Comparison of ENCODE assay signal across 8 cellular contexts in the genomic region with DNA sequence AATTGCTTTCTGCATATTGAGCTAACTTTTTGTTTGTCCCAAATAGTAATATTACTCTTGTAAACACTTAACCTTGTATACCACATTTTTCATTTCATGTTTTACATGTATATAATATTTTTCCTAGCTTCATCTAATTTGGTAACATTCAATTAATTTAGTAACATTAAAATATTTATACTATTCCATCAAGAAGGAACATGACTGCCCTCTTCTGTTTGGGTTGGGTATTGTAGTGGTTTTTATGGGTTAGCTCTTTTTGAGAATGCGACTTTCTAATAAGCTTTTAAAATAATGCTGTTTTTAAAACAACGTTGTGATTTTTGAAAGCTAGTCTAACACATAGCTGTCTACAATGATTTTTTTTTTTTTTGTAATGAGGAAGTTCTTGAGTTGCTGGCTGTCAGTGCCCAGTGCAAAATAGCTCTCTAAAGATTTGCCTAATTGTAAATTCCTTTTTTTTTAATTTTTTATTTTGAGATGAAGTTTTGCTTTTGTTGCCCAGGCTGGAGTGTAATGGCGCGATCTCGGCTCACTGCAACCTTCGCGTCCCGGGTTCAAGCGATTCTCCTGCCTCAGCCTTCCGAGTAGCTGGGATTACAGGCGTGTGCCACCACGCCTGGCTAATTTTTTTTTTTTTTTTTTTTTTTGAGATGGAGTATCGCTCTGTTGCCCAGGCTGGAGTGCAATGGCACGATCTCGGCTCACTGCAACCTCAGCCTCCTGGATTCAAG. TPM values are rescaled to one million over a fixed set of nuclear protein-coding genes. Genes with fewer than 3 reads are reported as not detected.
A peak's percentile ranks its signal among the peaks of the same experiment; 100 is the strongest.
DNase-seq lines count a peak whose midpoint lies in the region; ATAC-seq, FAIRE-seq and TF ChIP-seq lines count a peak whose summit lies in the region.
"Not testable (repeated sequence)": the region's sequence is repeated elsewhere in the genome, so short reads cannot be mapped to it uniquely, and the experiment has no call there.

No MANE protein-coding gene starts in this region.

- H4K5ac ChIP-seq in H9 (ENCODE audit: insufficient read length, low read depth, low read length): not testable (repeated sequence)

- not testable (repeated sequence) for H3K27ac Mint-ChIP-seq in H9

- TF ChIP-seq CTCF in H9 (conservative IDR thresholded peaks at IDR 0.05) (peak; percentile 84), liver (IDR thresholded peaks at IDR 0.05; ENCODE audit: low read depth, low read length, missing input control) (peak; percentile 76), smooth muscle cell (IDR thresholded peaks at IDR 0.05; ENCODE audit: borderline replicate concordance, insufficient read depth, poor library complexity, severe bottlenecking) (peak; percentile 86)

- not testable (repeated sequence) for H3K9me3 ChIP-seq in H9 (ENCODE audit: control insufficient read depth, low read depth, low read length); liver (ENCODE audit: control insufficient read depth in 4 of 4, low read length in 3 of 4); smooth muscle cell (replicated peaks; ENCODE audit: low read depth)

- peak; percentile 78 for DNase-seq in CD1c-positive myeloid dendritic cell (ENCODE audit: extremely low spot score)
- not testable (repeated sequence) for DNase-seq in H9; activated T-cell treated with anti-CD3 and anti-CD28 coated beads, Interleukin-2, amount 50 U/mL, for 4 hours; smooth muscle cell (lab: John Stamatoyannopoulos, UW; ENCODE audit: unreplicated experiment)
- peak; percentile 14 for DNase-seq in NCI-H2029 (lab: John Stamatoyannopoulos, UW)
- DNase-seq in RKO (ENCODE audit: low spot score): peak; percentile 64

- peak; percentile 89 for TF ChIP-seq RAD21 in liver (IDR thresholded peaks at IDR 0.05)

- no CpG with 5 or more reads among the region's 15 CpGs for WGBS in H9 (ENCODE audit: extremely low coverage, insufficient read length, low lambda C conversion rate)
- WGBS in liver: 84% methylated on average over 15 of the region's 15 CpGs
- WGBS in smooth muscle cell (ENCODE audit: low lambda C conversion rate): 94% methylated on average over 12 of the region's 15 CpGs

- H3K27ac ChIP-seq in H9 (ENCODE audit: insufficient read length, low read depth, low read length); liver (ENCODE audit: low read depth in 1 of 2, low read length in 2 of 2): not testable (repeated sequence)
- H3K27ac ChIP-seq in smooth muscle cell (ENCODE audit: low read depth): peak overlapping the region; percentile 9

- not testable (repeated sequence) for H3K4me3 ChIP-seq in liver (ENCODE audit: low read depth in 1 of 3, low read length in 3 of 3); smooth muscle cell

- H4K20me1 ChIP-seq in H9 (ENCODE audit: control insufficient read depth, insufficient read depth, insufficient read length): not testable (repeated sequence)
- H4K20me1 ChIP-seq in smooth muscle cell (ENCODE audit: low read depth): peaks cover 93% of the 10 kb centered on the region

- H3K79me2 ChIP-seq in H9 (ENCODE audit: insufficient read depth, low read length): peaks cover 22% of the 10 kb centered on the region; the same call in 1 of the 2 replicates
- peaks cover 99% of the 10 kb centered on the region for H3K79me2 ChIP-seq in smooth muscle cell (ENCODE audit: low read depth)

- not testable (repeated sequence) for H3K27me3 ChIP-seq in H9 (ENCODE audit: insufficient read depth, low read length); liver (ENCODE audit: control insufficient read depth in 4 of 4, insufficient read depth in 4 of 4, low read length in 3 of 4); smooth muscle cell (ENCODE audit: low read depth)

- H2BK12ac ChIP-seq in H9 (ENCODE audit: insufficient read length, low read depth, low read length): not testable (repeated sequence)

- H3K36me3 ChIP-seq in liver (ENCODE audit: control insufficient read depth in 4 of 4, insufficient read depth in 3 of 4, low read depth in 1 of 4, low read length in 3 of 4) (peaks cover 8 to 45% (median 36%) of the 10 kb centered on the region in 4 donors), smooth muscle cell (ENCODE audit: low read depth) (peaks cover 20% of the 10 kb centered on the region)

- H2BK120ac ChIP-seq in H9 (ENCODE audit: low read depth, low read length, poor library complexity, severe bottlenecking): not testable (repeated sequence)

- not testable (repeated sequence) for H2AK5ac ChIP-seq in H9 (ENCODE audit: insufficient read length, low read length)

- not testable (repeated sequence) for H3K4me1 ChIP-seq in H9 (ENCODE audit: insufficient read depth, low read length)
- H3K4me1 ChIP-seq in liver (ENCODE audit: control insufficient read depth in 4 of 4, insufficient read depth in 4 of 4, low read length in 3 of 4): peaks cover 2 to 15% (median 13%) of the 10 kb centered on the region in 4 donors
- peaks cover 10% of the 10 kb centered on the region for H3K4me1 ChIP-seq in smooth muscle cell (ENCODE audit: low read depth)

- H3K27me3 Mint-ChIP-seq in H9 (ENCODE audit: low read depth); activated T-cell treated with anti-CD3 and anti-CD28 coated beads, Interleukin-2, amount 50 U/mL, for 4 hours (ENCODE audit: low read depth): not testable (repeated sequence)

- peaks cover 20% of the 10 kb centered on the region for H3F3A ChIP-seq in smooth muscle cell (ENCODE audit: low read depth)

- H3T11ph ChIP-seq in H9 (ENCODE audit: low read length): not testable (repeated sequence)

- peak; percentile 64 for FAIRE-seq in endometrium (lab: Jason Lieb, UNC)

- H3K9me3 Mint-ChIP-seq in H9; activated T-cell treated with anti-CD3 and anti-CD28 coated beads, Interleukin-2, amount 50 U/mL, for 4 hours: not testable (repeated sequence)

- H2AFZ ChIP-seq in H9 (ENCODE audit: low read length); smooth muscle cell (ENCODE audit: low read depth): not testable (repeated sequence)

- not testable (repeated sequence) for H2BK20ac ChIP-seq in H9 (ENCODE audit: low read depth, low read length, poor library complexity, severe bottlenecking)

- H3K4ac ChIP-seq in H9 (ENCODE audit: low read depth, low read length): not testable (repeated sequence)

- H3K23me2 ChIP-seq in H9 (ENCODE audit: insufficient read length, low read depth, low read length, poor library complexity, severe bottlenecking): not testable (repeated sequence)

- not testable (repeated sequence) for H4K8ac ChIP-seq in H9 (replicated peaks; ENCODE audit: insufficient read length, low read depth, low read length)

- H3K79me1 ChIP-seq in H9 (ENCODE audit: insufficient read depth, low read depth, low read length, poor library complexity, severe bottlenecking): not testable (repeated sequence)

- peaks cover 29 to 53% (median 52%) of the 10 kb centered on the region in 3 experiments for H3K36me3 Mint-ChIP-seq in H9 (ENCODE audit: insufficient read depth in 1 of 3, low read depth in 3 of 3)
- H3K36me3 Mint-ChIP-seq in activated T-cell treated with anti-CD3 and anti-CD28 coated beads, Interleukin-2, amount 50 U/mL, for 4 hours (ENCODE audit: insufficient read depth): peaks cover 34% of the 10 kb centered on the region

- H2BK15ac ChIP-seq in H9 (ENCODE audit: low read depth, low read length): not testable (repeated sequence)

- not testable (repeated sequence) for H3K4me2 ChIP-seq in H9 (ENCODE audit: insufficient read depth, insufficient read length, low read length); smooth muscle cell

- ATAC-seq in activated T-cell treated with anti-CD3 and anti-CD28 coated beads, Interleukin-2, amount 50 U/mL, for 4 hours: not testable (repeated sequence)

- H3K4me3 Mint-ChIP-seq in H9: not testable (repeated sequence)
- H3K4me3 Mint-ChIP-seq in activated T-cell treated with anti-CD3 and anti-CD28 coated beads, Interleukin-2, amount 50 U/mL, for 4 hours: peak overlapping the region; percentile 42

- not testable (repeated sequence) for H3K56ac ChIP-seq in H9 (ENCODE audit: insufficient read length, low read depth, low read length)

- not testable (repeated sequence) for H3K18ac ChIP-seq in H9 (ENCODE audit: insufficient read length, low read depth, low read length)

- H3K14ac ChIP-seq in H9 (ENCODE audit: insufficient read depth, low read length): not testable (repeated sequence)

- not testable (repeated sequence) for H4K91ac ChIP-seq in H9 (ENCODE audit: insufficient read length, low read depth, low read length)

- peaks cover 5 to 10% of the 10 kb centered on the region in 2 experiments; a peak in 3 of 4 replicates for H3K4me1 Mint-ChIP-seq in H9
- H3K4me1 Mint-ChIP-seq in activated T-cell treated with anti-CD3 and anti-CD28 coated beads, Interleukin-2, amount 50 U/mL, for 4 hours (ENCODE audit: low read depth): peaks cover 63% of the 10 kb centered on the region

- H3K9ac ChIP-seq in H9 (ENCODE audit: extremely low read depth, insufficient read length, low read length); liver (ENCODE audit: low read depth in 1 of 2, low read length in 2 of 2); smooth muscle cell (ENCODE audit: low read depth): not testable (repeated sequence)

- not testable (repeated sequence) for H2BK5ac ChIP-seq in H9 (ENCODE audit: insufficient read length, low read length)

- not testable (repeated sequence) for H3K23ac ChIP-seq in H9 (ENCODE audit: insufficient read length, low read depth, low read length)

RNA-seq across cellular contexts. Expression of gene SUB1, which starts 4.9 kb away (rescaled TPM):
- 288 and 296 TPM in 2 replicates for total RNA-seq in H9 (2021)
- 100 to 1,000 TPM; 453 to 460 (median 459) TPM for total RNA-seq in activated T-cell treated with anti-CD3 and anti-CD28 coated beads, Interleukin-2, amount 50 U/mL, for 4 hours
- total RNA-seq in liver: 10 to 100 TPM; 51.8 to 57.6 TPM
- 100 to 1,000 TPM in 1 of 2 donors, 10 to 100 TPM in 1; 62.9 to 238 TPM for polyA plus RNA-seq in liver
- total RNA-seq in smooth muscle cell: 321 and 333 TPM in 2 replicates
- 394 and 466 TPM in 2 replicates for polyA plus RNA-seq in smooth muscle cell
